8 cellular contexts compared by ENCODE assay signal in the genomic region with DNA sequence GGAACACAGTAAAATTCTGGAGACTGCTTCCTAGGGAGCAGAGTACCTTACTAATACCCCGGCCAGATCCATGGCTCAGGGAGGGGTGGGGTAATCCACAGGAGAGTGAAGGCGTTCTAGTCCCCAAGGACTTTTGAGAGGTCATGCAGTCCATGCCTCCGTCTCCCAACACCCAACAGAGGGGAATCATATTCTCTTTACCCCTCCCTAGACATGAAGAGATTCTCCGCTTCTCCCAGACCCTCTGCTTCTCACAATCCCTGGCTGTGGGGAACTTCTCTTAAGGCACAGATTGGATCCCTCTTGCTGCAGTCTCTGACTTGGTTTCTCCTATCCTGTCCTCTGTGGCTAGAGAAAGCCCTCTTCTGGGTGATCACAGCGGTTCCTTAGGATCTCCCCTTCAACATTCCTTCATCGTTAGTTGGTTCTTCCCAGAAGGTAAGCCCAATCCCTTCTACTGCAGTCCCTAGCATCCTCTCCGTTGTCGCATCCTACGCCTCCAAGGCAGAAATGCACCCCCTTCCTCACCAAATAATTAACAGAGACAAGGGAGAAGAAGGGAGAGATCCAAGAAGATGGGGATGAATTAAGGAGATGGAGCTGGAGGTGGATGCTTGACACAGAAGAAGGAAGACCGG. TPM values are rescaled to one million over a fixed set of nuclear protein-coding genes. Genes with fewer than 3 reads are reported as not detected.
DNase-seq lines count a peak whose midpoint lies in the region; ATAC-seq and TF ChIP-seq lines count a peak whose summit lies in the region.

No MANE protein-coding gene starts in this region.

- H3K4me1 ChIP-seq in BLaER1 (peaks cover 22% of the 10 kb centered on the region), KMS-11 (ENCODE audit: low read depth, poor library complexity, severe bottlenecking) (peaks cover 34% of the 10 kb centered on the region)

- H3K27me3 ChIP-seq in BLaER1 (0 out of 2 replicates have a peak, but pooled peaks cover 3% of the 10 kb centered on the region), KMS-11 (ENCODE audit: insufficient read depth, low read depth) (no peaks in the 10 kb centered on the region)

- intact Hi-C loops in dendritic cell treated with granulocyte-macrophage colony-stimulating factor and Interleukin-4, amounts not matched to agents 40 ng/mL and 50 ng/mL, for 4 days (cut with micrococcal nuclease): no loop called here

- peak overlapping the region; percentile 82 for H3K4me3 Mint-ChIP-seq in dendritic cell treated with granulocyte-macrophage colony-stimulating factor and Interleukin-4, amounts not matched to agents 40 ng/mL and 50 ng/mL, for 4 days
- H3K4me3 Mint-ChIP-seq in natural killer cell treated with Interleukin-12 subunit alpha and Interleukin-12 subunit beta and Interleukin-15 and Interleukin-18, amount 100 ng/mL, for 72 hours: peak overlapping the region; percentile 88

- H3K27ac ChIP-seq in BLaER1 (no peak overlapping the region), KMS-11 (no peak overlapping the region)

- no peak overlapping the region for H3K9ac ChIP-seq in BLaER1
- peak overlapping the region; percentile 47; the same call in 1 of the 2 replicates for H3K9ac ChIP-seq in KMS-11

- H3K36me3 Mint-ChIP-seq in dendritic cell treated with granulocyte-macrophage colony-stimulating factor and Interleukin-4, amounts not matched to agents 40 ng/mL and 50 ng/mL, for 4 days (ENCODE audit: low read depth): peaks cover 7% of the 10 kb centered on the region
- no peaks in the 10 kb centered on the region for H3K36me3 Mint-ChIP-seq in natural killer cell treated with Interleukin-12 subunit alpha and Interleukin-12 subunit beta and Interleukin-15 and Interleukin-18, amount 100 ng/mL, for 72 hours

- H3K27ac Mint-ChIP-seq in dendritic cell treated with granulocyte-macrophage colony-stimulating factor and Interleukin-4, amounts not matched to agents 40 ng/mL and 50 ng/mL, for 4 days: peak overlapping the region; percentile 67
- peak overlapping the region in 1 of 2 donors; percentile 75 for H3K27ac Mint-ChIP-seq in natural killer cell treated with Interleukin-12 subunit alpha and Interleukin-12 subunit beta and Interleukin-15 and Interleukin-18, amount 100 ng/mL, for 72 hours

- no peak overlapping the region for H3K4me3 ChIP-seq in BLaER1
- H3K4me3 ChIP-seq in KMS-11 (IDR thresholded peaks at IDR 0.05; ENCODE audit: insufficient read depth, low read depth, low read length): no peak overlapping the region

- ATAC-seq in natural killer cell treated with Interleukin-12 subunit alpha and Interleukin-12 subunit beta and Interleukin-15 and Interleukin-18, amount 100 ng/mL, for 72 hours: no peak
- no peak for ATAC-seq in GM18517 (IDR thresholded peaks at IDR 0.05; ENCODE audit: unreplicated experiment)

- no peak for TF ChIP-seq CTCF in KMS-11 (conservative IDR thresholded peaks at IDR 0.05; ENCODE audit: low read depth, low read length)

- H3K4me1 Mint-ChIP-seq in dendritic cell treated with granulocyte-macrophage colony-stimulating factor and Interleukin-4, amounts not matched to agents 40 ng/mL and 50 ng/mL, for 4 days (ENCODE audit: low read depth): peaks cover 54% of the 10 kb centered on the region
- H3K4me1 Mint-ChIP-seq in natural killer cell treated with Interleukin-12 subunit alpha and Interleukin-12 subunit beta and Interleukin-15 and Interleukin-18, amount 100 ng/mL, for 72 hours (ENCODE audit: low read depth in 2 of 2): peaks cover 47 to 53% of the 10 kb centered on the region in 2 donors

- H4K20me1 ChIP-seq in BLaER1: no peaks in the 10 kb centered on the region
- H4K20me1 ChIP-seq in KMS-11 (ENCODE audit: insufficient read depth): no peaks in the 10 kb centered on the region

- H3K9me3 Mint-ChIP-seq in dendritic cell treated with granulocyte-macrophage colony-stimulating factor and Interleukin-4, amounts not matched to agents 40 ng/mL and 50 ng/mL, for 4 days: no peaks in the 10 kb centered on the region
- no peaks in the 10 kb centered on the region for H3K9me3 Mint-ChIP-seq in natural killer cell treated with Interleukin-12 subunit alpha and Interleukin-12 subunit beta and Interleukin-15 and Interleukin-18, amount 100 ng/mL, for 72 hours

- no peaks in the 10 kb centered on the region for H3K9me3 ChIP-seq in BLaER1

- H3K79me2 ChIP-seq in KMS-11 (ENCODE audit: insufficient read depth, low read depth): no peaks in the 10 kb centered on the region

- peaks cover 10% of the 10 kb centered on the region for H3K27me3 Mint-ChIP-seq in dendritic cell treated with granulocyte-macrophage colony-stimulating factor and Interleukin-4, amounts not matched to agents 40 ng/mL and 50 ng/mL, for 4 days
- peaks cover 3 to 6% of the 10 kb centered on the region in 2 donors for H3K27me3 Mint-ChIP-seq in natural killer cell treated with Interleukin-12 subunit alpha and Interleukin-12 subunit beta and Interleukin-15 and Interleukin-18, amount 100 ng/mL, for 72 hours

- peak overlapping the region; percentile 95 for H2AFZ ChIP-seq in KMS-11 (ENCODE audit: low read depth)

- no peaks in the 10 kb centered on the region for H3K36me3 ChIP-seq in BLaER1
- no peaks in the 10 kb centered on the region for H3K36me3 ChIP-seq in KMS-11 (ENCODE audit: insufficient read depth)

- peak overlapping the region; percentile 79 for H3K4me2 ChIP-seq in BLaER1
- H3K4me2 ChIP-seq in KMS-11: peak overlapping the region; percentile 96

- DNase-seq in natural killer cell treated with Interleukin-12 subunit alpha and Interleukin-12 subunit beta and Interleukin-15 and Interleukin-18, amount 100 ng/mL, for 72 hours (ENCODE audit: low spot score): no peak
- DNase-seq in cerebellar nuclear complex (lab: John Stamatoyannopoulos, UW) (no peak), NCI-H1048 (lab: John Stamatoyannopoulos, UW) (no peak)
- DNase-seq in stimulated activated CD8-positive, alpha-beta memory T cell treated with anti-CD3 and anti-CD28 coated beads, Interleukin-4, amount 100 ng/mL, for 48 hours: no peak

RNA-seq across cellular contexts. Expression of a gene that starts 0.6 kb away (rescaled TPM):
- total RNA-seq in natural killer cell treated with Interleukin-12 subunit alpha and Interleukin-12 subunit beta and Interleukin-15 and Interleukin-18, amount 100 ng/mL, for 72 hours: 1 to 10 TPM; 4.0 to 7.3 TPM

RNA-seq across cellular contexts. Expression of a gene that starts 4.3 kb away (rescaled TPM):
- 10 to 100 TPM in 1 of 2 donors, 1 to 10 TPM in 1; 2.4 to 13.4 TPM for total RNA-seq in natural killer cell treated with Interleukin-12 subunit alpha and Interleukin-12 subunit beta and Interleukin-15 and Interleukin-18, amount 100 ng/mL, for 72 hours

RNA-seq across cellular contexts. Expression of a gene that starts 46.6 kb away (rescaled TPM):
- 10 to 100 TPM; 24.7 to 30.7 TPM for total RNA-seq in natural killer cell treated with Interleukin-12 subunit alpha and Interleukin-12 subunit beta and Interleukin-15 and Interleukin-18, amount 100 ng/mL, for 72 hours
